In the genomic region with DNA sequence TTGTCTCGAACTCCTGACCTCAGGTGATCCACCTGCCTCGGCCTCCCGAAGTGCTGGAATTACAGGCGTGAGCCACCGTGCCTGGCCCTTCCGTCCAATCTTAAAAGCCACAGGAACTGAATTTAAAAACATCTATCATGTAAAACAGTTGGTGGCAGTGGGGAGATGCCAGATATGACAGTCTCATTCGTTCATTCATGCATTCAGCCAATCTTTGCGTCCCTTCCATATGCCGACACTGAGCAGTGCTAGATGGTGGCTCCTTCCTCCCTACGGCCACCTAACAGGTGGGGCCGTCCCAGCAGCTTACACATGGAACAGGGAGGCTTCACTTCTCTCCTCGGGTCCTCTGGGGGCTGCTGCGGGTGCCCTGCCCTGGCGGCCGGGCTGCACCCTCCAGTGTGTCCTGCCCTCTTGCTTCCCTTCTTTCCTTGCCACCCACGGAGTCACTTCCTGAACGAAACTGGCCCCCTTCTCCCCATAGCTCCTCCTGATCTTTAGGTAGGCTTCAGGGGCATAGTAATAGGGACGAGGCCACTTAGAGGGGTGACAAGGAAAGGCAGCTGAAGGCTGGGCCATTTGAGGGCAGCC, we compare ENCODE assay signal across 23 cellular contexts. TPM values are rescaled to one million over a fixed set of nuclear protein-coding genes. Genes with fewer than 3 reads are reported as not detected.
DNase-seq lines count a peak whose midpoint lies in the region; ATAC-seq, FAIRE-seq and TF ChIP-seq lines count a peak whose summit lies in the region.
"Had no signal": no experiment of that assay in that cellular context is flagged by ENCODE, and none has a peak within 500 bp of the region (broad histone marks: within the 10 kb centered on the region; RNA-seq: fewer than 3 reads in every experiment).

No MANE protein-coding gene starts in this region.

- H3K27me3 Mint-ChIP-seq in neural progenitor cell (ENCODE audit: insufficient read depth, low read depth), result peaks cover 5% of the 10 kb centered on the region
- H3K27me3 Mint-ChIP-seq in type B pancreatic cell, result no peaks in the 10 kb centered on the region

- CTCF ChIA-PET in PC-3 (lab: Charles Lee), result interaction anchor here (0.7 kb wide), 1 partner anchor 209 kb away, joined by 3 read pairs; no protein-coding TSS in a partner anchor
- CTCF ChIA-PET in H1 (lab: Charles Lee; ENCODE audit: partially characterized antibody), result interaction anchor here (0.9 to 3.6 kb wide), 16 partner anchors 9 to 153 kb away, joined by 3 to 15 read pairs (median 4); no protein-coding TSS in a partner anchor

- no peaks in the 10 kb centered on the region for H3K79me1 ChIP-seq in H1 (ENCODE audit: low read depth, low read length)

- POLR2A ChIA-PET in PC-3 (lab: Charles Lee; ENCODE audit: unreplicated experiment) (no interaction called here), H1 (lab: Charles Lee; ENCODE audit: partially characterized antibody) (interaction anchor here (0.9 to 2.2 kb wide), 6 partner anchors 9 to 36 kb away, joined by 3 to 6 read pairs (median 3); no protein-coding TSS in a partner anchor)

- H3K9ac ChIP-seq in PC-3 (ENCODE audit: low read length), result peak overlapping the region; percentile 84; the same call in 1 of the 2 replicates
- H3K9ac ChIP-seq in H1 (replicated peaks in 1 of 4; ENCODE audit: extremely low read depth in 1 of 4, low read depth in 3 of 4, low read length in 3 of 4), result no peak overlapping the region
- H3K9ac ChIP-seq in neural progenitor cell, result no peak overlapping the region
- H3K9ac ChIP-seq in colonic mucosa (ENCODE audit: low read depth in 2 of 2, low read length in 2 of 2), result no peak overlapping the region
- H3K9ac ChIP-seq: parathyroid adenoma had no signal

- DNase-seq in PC-3 (no peak), H1 (ENCODE audit: low read depth in 1 of 2, low spot score in 2 of 2) (no peak), neural progenitor cell (ENCODE audit: low spot score) (no peak), type B pancreatic cell (ENCODE audit: extremely low spot score, unreplicated experiment) (no peak), colonic mucosa (no peak), esophagus muscularis mucosa (ENCODE audit: extremely low spot score) (no peak)
- DNase-seq: activated CD4-positive, alpha-beta T cell treated with anti-CD3 and anti-CD28 coated beads for 48 hours; DND-41; hippocampal formation; naive thymus-derived CD4-positive, alpha-beta T cell; NCI-H1694 treated with DMSO at 0.1 percent for 48 hours; NCI-H748 treated with DMSO at 0.1 percent for 48 hours; SHP77 treated with DMSO at 0.1 percent for 48 hours; stimulated activated CD4-positive, alpha-beta T cell treated with anti-CD3 and anti-CD28 coated beads, Interleukin-2, amount 100 ng/mL, for 48 hours; stimulated activated naive CD8-positive, alpha-beta T cell treated with anti-CD3 and anti-CD28 coated beads, Interleukin-15, Interleukin-2, amounts not matched to agents 100 U/mL and 50 U/mL, for 24 hours; T-helper 1 cell; transverse colon had no signal

- TF ChIP-seq POLR2A in H1 (IDR thresholded peaks at IDR 0.05; ENCODE audit: control extremely low read depth in 1 of 2, low read depth in 2 of 2, low read length in 2 of 2) (no peak), esophagus muscularis mucosa (IDR thresholded peaks at IDR 0.05; ENCODE audit: low read depth) (no peak)

- H3K4me1 ChIP-seq in PC-3 (ENCODE audit: insufficient read depth, low read length) (peaks cover 35% of the 10 kb centered on the region), H1 (replicated peaks in 1 of 4; ENCODE audit: control insufficient read depth in 3 of 4, insufficient read depth in 4 of 4, low read length in 3 of 4) (peaks cover 6 to 19% (median 14%) of the 10 kb centered on the region in 4 experiments), neural progenitor cell (peaks cover 17% of the 10 kb centered on the region), colonic mucosa (peaks cover 11% of the 10 kb centered on the region), esophagus muscularis mucosa (peaks cover 21 to 24% (median 23%) of the 10 kb centered on the region in 4 donors)
- H3K4me1 ChIP-seq: parathyroid adenoma had no signal

- peak overlapping the region; percentile 32 for H4K91ac ChIP-seq in H1 (replicated peaks; ENCODE audit: insufficient read length, low read length)

- BruUV-seq in PC-3 (replicated peaks; lab: Mats Ljungman, UMichigan), result no TSS peak

- no peak overlapping the region for H3K4ac ChIP-seq in H1 (replicated peaks; ENCODE audit: insufficient read length, low read depth, low read length)

- FAIRE-seq in H1 (lab: Jason Lieb, UNC), result no peak
- FAIRE-seq: colon, islet of Langerhans had no signal

- no peak overlapping the region for H4K5ac ChIP-seq in H1 (ENCODE audit: insufficient read length, low read depth, low read length)

- WGBS in H1 (ENCODE audit: extremely low coverage in 1 of 2, insufficient coverage in 1 of 2, insufficient read length in 1 of 2, insufficient replicate concordance in 2 of 2, low coverage in 1 of 2, low lambda C conversion rate in 2 of 2, missing lambda C conversion rate in 1 of 2), 2 experiments, result 89% methylated on average over 18 of the region's 18 CpGs; no CpG with 5 or more reads in 1 of the 2 experiments
- WGBS in esophagus muscularis mucosa, result 91% methylated on average over 18 of the region's 18 CpGs

- no peak overlapping the region; the same call in 1 of the 2 replicates for H4K8ac ChIP-seq in H1 (ENCODE audit: extremely low read depth, insufficient read depth, low read length)

- H3K27me3 ChIP-seq in PC-3 (ENCODE audit: low read length) (no peaks in the 10 kb centered on the region), H1 (replicated peaks in 1 of 4; ENCODE audit: control insufficient read depth in 3 of 4, extremely low read depth in 1 of 4, insufficient read depth in 3 of 4, low read length in 3 of 4) (no peaks in the 10 kb centered on the region), neural progenitor cell (no peaks in the 10 kb centered on the region), colonic mucosa (no peaks in the 10 kb centered on the region), esophagus muscularis mucosa (no peaks in the 10 kb centered on the region)
- H3K27me3 ChIP-seq: transverse colon had no signal

- no peak overlapping the region for H3K4me3 ChIP-seq in PC-3 (ENCODE audit: low read length)
- H3K4me3 ChIP-seq in H1 (ENCODE audit: extremely low read depth in 1 of 4, insufficient read depth in 2 of 4, low read depth in 3 of 4, low read length in 4 of 4), result no peak overlapping the region
- no peak overlapping the region for H3K4me3 ChIP-seq in neural progenitor cell
- no peak overlapping the region for H3K4me3 ChIP-seq in colonic mucosa
- no peak overlapping the region for H3K4me3 ChIP-seq in esophagus muscularis mucosa
- H3K4me3 ChIP-seq: transverse colon had no signal

- H2AFZ ChIP-seq in PC-3 (ENCODE audit: low read length) (no peak overlapping the region), H1 (ENCODE audit: low read length) (no peak overlapping the region), neural progenitor cell (replicated peaks) (no peak overlapping the region)
- H2AFZ ChIP-seq: parathyroid adenoma had no signal

- TF ChIP-seq CTCF in PC-3 (conservative IDR thresholded peaks at IDR 0.05; ENCODE audit: low read depth, low read length) (no peak), H1 (IDR thresholded peaks at IDR 0.05; ENCODE audit: control extremely low read depth in 1 of 3, insufficient read depth in 1 of 3, low read depth in 1 of 3, low read length in 3 of 3) (no peak), neural progenitor cell (IDR thresholded peaks at IDR 0.05) (no peak), type B pancreatic cell (conservative IDR thresholded peaks at IDR 0.05) (no peak), colonic mucosa (IDR thresholded peaks at IDR 0.05) (no peak), esophagus muscularis mucosa (IDR thresholded peaks at IDR 0.05) (no peak)

- H2BK12ac ChIP-seq in H1 (ENCODE audit: low read depth, low read length), result peak overlapping the region; percentile 81; the same call in 1 of the 2 replicates

- H3K18ac ChIP-seq in H1 (ENCODE audit: extremely low read depth, low read length), result no peak overlapping the region

- H2AK5ac ChIP-seq in H1 (ENCODE audit: low read depth, low read length), result no peak overlapping the region; the same call in 1 of the 2 replicates

- H3K4me3 Mint-ChIP-seq in neural progenitor cell (no peak overlapping the region), type B pancreatic cell (no peak overlapping the region)
- H3K4me3 Mint-ChIP-seq: activated naive CD8-positive, alpha-beta T cell; naive thymus-derived CD4-positive, alpha-beta T cell had no signal

- H3K36me3 ChIP-seq in PC-3 (ENCODE audit: low read depth, low read length), result no peaks in the 10 kb centered on the region
- H3K36me3 ChIP-seq in H1 (ENCODE audit: control insufficient read depth in 2 of 4, insufficient read depth in 4 of 4, low read length in 3 of 4), result no peaks in the 10 kb centered on the region
- H3K36me3 ChIP-seq in neural progenitor cell, result no peaks in the 10 kb centered on the region
- no peaks in the 10 kb centered on the region for H3K36me3 ChIP-seq in colonic mucosa
- H3K36me3 ChIP-seq in esophagus muscularis mucosa, result no peaks in the 10 kb centered on the region
- H3K36me3 ChIP-seq: transverse colon had no signal

- no peak overlapping the region for H2BK120ac ChIP-seq in H1 (replicated peaks; ENCODE audit: low read depth, low read length)

- H3K79me2 ChIP-seq in PC-3 (ENCODE audit: low read length) (no peaks in the 10 kb centered on the region), H1 (ENCODE audit: control insufficient read depth in 1 of 2, insufficient read depth in 2 of 2, low read length in 2 of 2) (no peaks in the 10 kb centered on the region), neural progenitor cell (ENCODE audit: low read depth) (no peaks in the 10 kb centered on the region)
- H3K79me2 ChIP-seq: parathyroid adenoma had no signal

- H3F3A ChIP-seq in PC-3 (ENCODE audit: low read length, unreplicated experiment), result no peaks in the 10 kb centered on the region
- H3F3A ChIP-seq in neural progenitor cell (ENCODE audit: low read depth), result peaks cover 14% of the 10 kb centered on the region

- no peaks in the 10 kb centered on the region for H3K9me3 Mint-ChIP-seq in neural progenitor cell
- no peaks in the 10 kb centered on the region for H3K9me3 Mint-ChIP-seq in type B pancreatic cell

- no peak overlapping the region for H3K23ac ChIP-seq in H1 (ENCODE audit: insufficient read length)

- H3K9me3 ChIP-seq in PC-3 (ENCODE audit: low read length) (no peaks in the 10 kb centered on the region), H1 (ENCODE audit: insufficient read depth in 2 of 2, low read depth in 1 of 2, low read length in 1 of 2) (no peaks in the 10 kb centered on the region), neural progenitor cell (ENCODE audit: low read depth) (no peaks in the 10 kb centered on the region), colonic mucosa (no peaks in the 10 kb centered on the region), esophagus muscularis mucosa (no peaks in the 10 kb centered on the region)
- H3K9me3 ChIP-seq: transverse colon had no signal

- H3K4me1 Mint-ChIP-seq in neural progenitor cell, result peaks cover 49% of the 10 kb centered on the region
- peaks cover 42% of the 10 kb centered on the region for H3K4me1 Mint-ChIP-seq in type B pancreatic cell (ENCODE audit: unreplicated experiment)

- no peak overlapping the region for H3K56ac ChIP-seq in H1 (replicated peaks; ENCODE audit: insufficient read length, low read depth, low read length)

- no peak overlapping the region for H3K14ac ChIP-seq in H1 (ENCODE audit: insufficient read length)

- ATAC-seq in PC-3 (no peak), GM21825 (IDR thresholded peaks at IDR 0.05; ENCODE audit: unreplicated experiment) (no peak), HG03469 (IDR thresholded peaks at IDR 0.05; ENCODE audit: unreplicated experiment) (no peak)
- ATAC-seq: naive thymus-derived CD4-positive, alpha-beta T cell; stimulated activated naive CD8-positive, alpha-beta T cell treated with anti-CD3 and anti-CD28 coated beads, Interleukin-15, Interleukin-2, amounts not matched to agents 100 U/mL and 50 U/mL, for 24 hours had no signal

- no peak overlapping the region for H2BK15ac ChIP-seq in H1 (ENCODE audit: low read length)

- H3K36me3 Mint-ChIP-seq in neural progenitor cell (no peaks in the 10 kb centered on the region), type B pancreatic cell (no peaks in the 10 kb centered on the region)
- H3K36me3 Mint-ChIP-seq: activated naive CD8-positive, alpha-beta T cell; naive thymus-derived CD4-positive, alpha-beta T cell had no signal

- no peaks in the 10 kb centered on the region for H3K9me2 ChIP-seq in PC-3 (replicated peaks; ENCODE audit: low read length)

- no peak overlapping the region for H2BK20ac ChIP-seq in H1 (ENCODE audit: low read length)

- H3K23me2 ChIP-seq in H1 (ENCODE audit: low read depth, low read length), result no peaks in the 10 kb centered on the region

- intact Hi-C loops in PC-3 (cut with micrococcal nuclease), result loop anchor here (10.0 kb wide), 1 partner anchor 108 kb away; no protein-coding TSS in a partner anchor
- intact Hi-C loops in colonic mucosa (cut with DNase I), result no loop called here
- intact Hi-C loops in esophagus muscularis mucosa (cut with DNase I), result no loop called here

- TF ChIP-seq EP300 in H1 (IDR thresholded peaks at IDR 0.05; ENCODE audit: borderline replicate concordance in 1 of 2, low read depth in 2 of 2, low read length in 2 of 2), result no peak
- TF ChIP-seq EP300 in esophagus muscularis mucosa (IDR thresholded peaks at IDR 0.05), result no peak

- H3K27ac Mint-ChIP-seq in neural progenitor cell, result peak overlapping the region; percentile 46
- peak overlapping the region; percentile 100 for H3K27ac Mint-ChIP-seq in type B pancreatic cell
- H3K27ac Mint-ChIP-seq: activated naive CD8-positive, alpha-beta T cell had no signal

- H3K4me2 ChIP-seq in PC-3 (ENCODE audit: low read length) (no peak overlapping the region), H1 (ENCODE audit: insufficient read depth in 1 of 2, low read depth in 2 of 2, low read length in 2 of 2) (no peak overlapping the region), neural progenitor cell (no peak overlapping the region)

- H3K27ac ChIP-seq in PC-3 (ENCODE audit: low read length) (peak overlapping the region; percentile 99), H1 (ENCODE audit: low read depth, low read length) (no peak overlapping the region), neural progenitor cell (no peak overlapping the region), colonic mucosa (no peak overlapping the region), esophagus muscularis mucosa (replicated peaks in 1 of 4) (no peak overlapping the region)
- H3K27ac ChIP-seq: parathyroid adenoma had no signal

- no peak for TF ChIP-seq RAD21 in H1 (IDR thresholded peaks at IDR 0.05 in 1 of 2, conservative IDR thresholded peaks at IDR 0.05 in 1 of 2; ENCODE audit: low read depth in 2 of 2, low read length in 2 of 2)

- H2BK5ac ChIP-seq in H1 (ENCODE audit: low read depth, low read length), result no peak overlapping the region; the same call in 1 of the 2 replicates

- no peaks in the 10 kb centered on the region for H4K20me1 ChIP-seq in PC-3 (ENCODE audit: low read length)
- no peaks in the 10 kb centered on the region for H4K20me1 ChIP-seq in H1 (replicated peaks in 1 of 2; ENCODE audit: control insufficient read depth in 1 of 2, insufficient read depth in 2 of 2, low read length in 2 of 2)
- no peaks in the 10 kb centered on the region for H4K20me1 ChIP-seq in neural progenitor cell (ENCODE audit: low read depth)

RNA-seq across cellular contexts. Expression of a gene that starts 53.7 kb away (rescaled TPM):
- total RNA-seq in PC-3 (2014; rRNA removed) (52.5 and 66.0 TPM in 2 replicates), neural progenitor cell (ENCODE audit: low replicate concordance) (2.0 and 2.3 TPM in 2 replicates), type B pancreatic cell (ENCODE audit: low replicate concordance) (6.7 and 12.6 TPM in 2 replicates), colonic mucosa (10 to 100 TPM; 12.9 to 16.2 TPM), esophagus muscularis mucosa (1 to 10 TPM; 2.5 to 5.9 (median 3.7) TPM)
- 11.6 and 13.7 TPM in 2 replicates for total RNA-seq in H1 (2021; fragmentation: NEBNext Ultra II Directional; extraction: Animal tissue kit (Norgen Biotek cat#: 25700))
- 3.9 and 6.5 TPM in 2 replicates for polyA plus RNA-seq in H1 (2011; rRNA removed)
- polyA plus RNA-seq in H1 (2011; cell fraction: cytosol; rRNA removed), result 4.2 TPM
- polyA plus RNA-seq in H1 (2011; cell fraction: nucleus; rRNA removed), result 5.3 TPM
- polyA plus RNA-seq in H1 (2012, experiment 1 of 2), result 5.9 to 7.9 TPM (median 7.2 TPM) in 4 replicates
- polyA plus RNA-seq in H1 (2012, experiment 2 of 2), result 6.4 TPM
- polyA plus RNA-seq in H1 (2013, experiment 1 of 2), result 4.6 TPM
- 4.6 TPM for polyA plus RNA-seq in H1 (2013, experiment 2 of 2)
- polyA minus RNA-seq in H1 (2011; rRNA and poly(A)+ RNA removed), result 3.7 and 5.5 TPM in 2 replicates
- polyA minus RNA-seq in H1 (2011; cell fraction: cytosol; rRNA and poly(A)+ RNA removed), result 3.1 TPM
- 4.1 TPM for polyA minus RNA-seq in H1 (2011; cell fraction: nucleus; rRNA and poly(A)+ RNA removed)
